In genomic region chr1:155322571-155322952, GRCh38 we compare ENCODE assay signal across 8 cellular contexts. TPM values are rescaled to one million over a fixed set of nuclear protein-coding genes. Genes with fewer than 3 reads are reported as not detected.
DNase-seq lines count a peak whose midpoint lies in the region; ATAC-seq, FAIRE-seq and TF ChIP-seq lines count a peak whose summit lies in the region.

No MANE protein-coding gene starts in this region.

- peak; percentile 24 for DNase-seq in Ammon's horn (ENCODE audit: low spot score)
- DNase-seq in H9 = no peak
- DNase-seq in activated CD8-positive, alpha-beta memory T cell treated with anti-CD3 and anti-CD28 coated beads, Interleukin-2, amount 50 U/mL, for 48 hours = peak; percentile 70
- no peak for DNase-seq in right atrium auricular region (ENCODE audit: low spot score)
- DNase-seq in sciatic nerve (ENCODE audit: low spot score) = peak; percentile 71
- DNase-seq in epidermal melanocyte (ENCODE audit: insufficient read length, low spot score) = no peak
- DNase-seq in urothelium cell line (ENCODE audit: low spot score) = no peak

- peaks cover 18% of the 10 kb centered on the region for H3K36me3 ChIP-seq in right atrium auricular region

- H3K4me1 Mint-ChIP-seq in H9 = peaks cover 40 to 42% of the 10 kb centered on the region in 2 experiments

- H3K9me3 ChIP-seq in H9 (ENCODE audit: control insufficient read depth, low read depth, low read length) (no peaks in the 10 kb centered on the region), right atrium auricular region (no peaks in the 10 kb centered on the region)

- H3K4me1 ChIP-seq in H9 (ENCODE audit: insufficient read depth, low read length) (peaks cover 2% of the 10 kb centered on the region; the same call in 1 of the 2 replicates), right atrium auricular region (peaks cover 0 to 46% of the 10 kb centered on the region in 2 donors)

- H3K18ac ChIP-seq in H9 (ENCODE audit: insufficient read length, low read depth, low read length) = no peak overlapping the region

- no peaks in the 10 kb centered on the region; the same call in none of the 2 replicates for H3K27me3 Mint-ChIP-seq in H9 (ENCODE audit: low read depth)

- no peak overlapping the region for H2AK5ac ChIP-seq in H9 (ENCODE audit: insufficient read length, low read length)

- H3T11ph ChIP-seq in H9 (ENCODE audit: low read length) = no peak overlapping the region

- no peak overlapping the region for H4K91ac ChIP-seq in H9 (ENCODE audit: insufficient read length, low read depth, low read length)

- no peak for ATAC-seq in sciatic nerve
- ATAC-seq in HG03378 (IDR thresholded peaks at IDR 0.05; ENCODE audit: unreplicated experiment) = no peak

- H2BK12ac ChIP-seq in H9 (ENCODE audit: insufficient read length, low read depth, low read length) = no peak overlapping the region

- H2BK20ac ChIP-seq in H9 (ENCODE audit: low read depth, low read length, poor library complexity, severe bottlenecking) = no peak overlapping the region

- intact Hi-C loops in sciatic nerve (cut with DNase I) = loop anchor here (5.0 kb wide), 1 partner anchor 50 kb away; the partner anchor contains the start of gene CLK2

- no peak for FAIRE-seq in urothelium cell line (lab: Jason Lieb, UNC)

- H2AFZ ChIP-seq in H9 (ENCODE audit: low read length) = no peak overlapping the region

- peak overlapping the region; percentile 86 to 93 for H3K4me3 Mint-ChIP-seq in H9

- H4K8ac ChIP-seq in H9 (replicated peaks; ENCODE audit: insufficient read length, low read depth, low read length) = no peak overlapping the region

- no peak for TF ChIP-seq CTCF in H9 (conservative IDR thresholded peaks at IDR 0.05)
- no peak for TF ChIP-seq CTCF in right atrium auricular region (IDR thresholded peaks at IDR 0.05)

- H2BK15ac ChIP-seq in H9 (ENCODE audit: low read depth, low read length) = no peak overlapping the region

- peak overlapping the region; percentile 72 to 80 for H3K4me3 ChIP-seq in right atrium auricular region

- peak overlapping the region; percentile 68 for H3K4me2 ChIP-seq in H9 (ENCODE audit: insufficient read depth, insufficient read length, low read length)

- H4K20me1 ChIP-seq in H9 (ENCODE audit: control insufficient read depth, insufficient read depth, insufficient read length) = no peaks in the 10 kb centered on the region

- no peaks in the 10 kb centered on the region for H3K9me3 Mint-ChIP-seq in H9

- H3K9ac ChIP-seq in H9 (ENCODE audit: extremely low read depth, insufficient read length, low read length) = peak overlapping the region; percentile 27

- H3K27me3 ChIP-seq in H9 (ENCODE audit: insufficient read depth, low read length) = no peaks in the 10 kb centered on the region
- H3K27me3 ChIP-seq in right atrium auricular region = no peaks in the 10 kb centered on the region

- H3K36me3 Mint-ChIP-seq in H9 (ENCODE audit: insufficient read depth in 1 of 3, low read depth in 3 of 3) = peaks cover 9 to 41% (median 34%) of the 10 kb centered on the region in 3 experiments; a peak in 6 of 7 replicates

- no peaks in the 10 kb centered on the region for H3K79me1 ChIP-seq in H9 (ENCODE audit: insufficient read depth, low read depth, low read length, poor library complexity, severe bottlenecking)

- no peaks in the 10 kb centered on the region for H3K79me2 ChIP-seq in H9 (ENCODE audit: insufficient read depth, low read length)

- H3K56ac ChIP-seq in H9 (ENCODE audit: insufficient read length, low read depth, low read length) = no peak overlapping the region

- no peak overlapping the region for H3K14ac ChIP-seq in H9 (ENCODE audit: insufficient read depth, low read length)

- H3K4ac ChIP-seq in H9 (ENCODE audit: low read depth, low read length) = no peak overlapping the region

- H3K23ac ChIP-seq in H9 (ENCODE audit: insufficient read length, low read depth, low read length) = no peak overlapping the region

- H3K27ac ChIP-seq in H9 (ENCODE audit: insufficient read length, low read depth, low read length) = no peak overlapping the region
- peak overlapping the region; percentile 97 to 99 for H3K27ac ChIP-seq in right atrium auricular region

- H2BK5ac ChIP-seq in H9 (ENCODE audit: insufficient read length, low read length) = no peak overlapping the region

- no peak overlapping the region for H4K5ac ChIP-seq in H9 (ENCODE audit: insufficient read length, low read depth, low read length)

- whole genome bisulfite sequencing in H9 (ENCODE audit: extremely low coverage, insufficient read length, low lambda C conversion rate) = no CpG with 5 or more reads among the region's 28 CpGs

- no peak overlapping the region for H3K27ac Mint-ChIP-seq in H9

- no peak overlapping the region for H2BK120ac ChIP-seq in H9 (ENCODE audit: low read depth, low read length, poor library complexity, severe bottlenecking)

- peaks cover 31% of the 10 kb centered on the region for H3K23me2 ChIP-seq in H9 (ENCODE audit: insufficient read length, low read depth, low read length, poor library complexity, severe bottlenecking)

RNA-seq across cellular contexts. Expression of gene RUSC1, which starts 1.9 kb away (rescaled TPM):
- total RNA-seq in H9 (2021) (66.9 and 70.8 TPM in 2 replicates), right atrium auricular region (10 to 100 TPM; 20.2 to 23.9 TPM), sciatic nerve (43.3 TPM)

RNA-seq across cellular contexts. Expression of gene FDPS, which starts 13.9 kb away (rescaled TPM):
- total RNA-seq in H9 (2021) = 271 and 273 TPM in 2 replicates
- 10 to 100 TPM; 65.3 to 73.1 TPM for total RNA-seq in right atrium auricular region
- total RNA-seq in sciatic nerve = 160 TPM

RNA-seq across cellular contexts. Expression of gene PKLR, which starts 21.3 kb away (rescaled TPM):
- 0.13 TPM in 1 of 2 replicates, not detected in the other for total RNA-seq in H9 (2021)
- not detected for total RNA-seq in right atrium auricular region
- total RNA-seq in sciatic nerve = not detected

RNA-seq across cellular contexts. Expression of gene HCN3, which starts 45.3 kb away (rescaled TPM):
- total RNA-seq in H9 (2021) = 4.7 and 5.4 TPM in 2 replicates
- under 1 TPM; 0.35 to 0.41 TPM for total RNA-seq in right atrium auricular region
- total RNA-seq in sciatic nerve = 8.0 TPM

RNA-seq across cellular contexts. Expression of gene CLK2, which starts 49.3 kb away (rescaled TPM):
- total RNA-seq in H9 (2021) = 77.5 and 81.5 TPM in 2 replicates
- total RNA-seq in right atrium auricular region = 10 to 100 TPM in 1 of 2 donors, 1 to 10 TPM in 1; 9.8 to 16.4 TPM
- total RNA-seq in sciatic nerve = 57.8 TPM

Comparison
In these comparisons a context has a peak if more than half of its experiments do, and no peak if none do; other contexts are left out.
1. DNase-seq: peak in Ammon's horn (single experiment), activated CD8-positive, alpha-beta memory T cell treated with anti-CD3 and anti-CD28 coated beads, Interleukin-2, amount 50 U/mL, for 48 hours (single experiment) and sciatic nerve (single experiment); none in H9 (single experiment), right atrium auricular region (single experiment), epidermal melanocyte (single experiment) and urothelium cell line (single experiment).